1 cellular context compared by ENCODE assay signal in the genomic region with DNA sequence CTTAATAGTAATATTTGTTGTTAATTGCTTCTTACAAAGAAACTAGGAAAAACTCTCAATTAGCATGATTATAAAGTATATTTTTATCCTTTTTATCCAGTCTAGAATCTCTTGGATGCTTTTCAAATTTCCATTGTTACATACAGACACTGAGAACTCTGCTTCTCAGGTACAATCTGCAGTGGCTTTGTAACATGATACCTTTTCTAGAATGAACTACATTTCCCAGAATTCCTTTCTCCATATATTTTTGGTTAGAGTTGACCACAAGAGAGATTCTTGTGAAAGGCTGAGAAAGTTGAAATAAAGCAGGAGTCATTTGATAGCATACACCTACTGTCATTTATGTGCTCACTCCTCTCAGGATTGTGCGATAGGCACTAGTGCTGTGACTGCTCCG.
TF ChIP-seq lines count a peak whose summit lies in the region.

No MANE protein-coding gene starts in this region.

TF ChIP-seq in GM12878, 131 proteins besides CTCF, POLR2A, EP300 and RAD21:
- TF ChIP-seq ATF7 (IDR thresholded peaks at IDR 0.05; ENCODE audit: low read depth) (no peak), SIX5 (IDR thresholded peaks at IDR 0.05; ENCODE audit: low read depth, low read length, severe bottlenecking) (peak; percentile 10)
